Comparison of ENCODE assay signal across 8 cellular contexts in the genomic region with DNA sequence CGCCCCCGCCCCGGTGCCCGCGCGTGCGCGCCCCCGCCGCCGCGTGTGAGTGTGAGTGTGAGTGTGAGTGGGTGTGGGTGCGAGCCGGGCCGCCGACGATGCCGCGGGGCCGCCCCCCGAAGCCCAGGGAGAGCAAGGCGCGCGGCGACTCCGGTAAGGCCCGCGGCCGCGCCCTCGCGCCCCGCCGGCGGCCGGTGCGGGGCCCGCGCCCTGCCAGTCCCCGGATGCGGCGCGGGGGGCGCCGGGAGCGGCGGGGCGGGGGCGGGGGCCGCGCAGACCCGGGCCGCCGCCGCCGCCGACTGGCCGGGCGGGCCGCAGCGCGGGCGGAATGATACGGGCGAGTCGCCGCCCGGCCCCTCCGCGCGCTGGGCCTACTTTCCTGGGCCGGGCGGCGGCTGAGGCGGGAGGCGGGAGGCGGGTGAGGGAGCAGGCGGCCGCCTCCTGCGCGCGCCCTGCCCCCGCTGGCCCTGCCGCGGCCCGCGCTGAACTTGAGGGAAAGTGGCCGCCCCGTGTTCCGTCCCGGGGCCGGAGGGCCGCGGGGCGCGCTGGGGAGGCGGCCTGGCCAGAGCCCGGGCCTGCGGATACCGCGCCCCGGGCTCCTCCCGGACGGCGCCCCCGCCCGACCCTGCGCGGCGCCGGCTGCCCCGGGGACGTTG. TPM values are rescaled to one million over a fixed set of nuclear protein-coding genes. Genes with fewer than 3 reads are reported as not detected.
A peak's percentile ranks its signal among the peaks of the same experiment; 100 is the strongest.
DNase-seq lines count a peak whose midpoint lies in the region; ATAC-seq and TF ChIP-seq lines count a peak whose summit lies in the region.

A gene (plus strand): TSS at position 48 of the 656 bp plus-strand sequence. CDS start 51 bp downstream, at position 99.

- H2BK5ac ChIP-seq in IMR-90 (ENCODE audit: low read depth, low read length, poor library complexity, severe bottlenecking) (peak within 1 kb of the TSS; percentile 95), trophoblast cell (ENCODE audit: low read depth, low read length, poor library complexity) (peak within 1 kb of the TSS; percentile 91)

- H3K27me3 ChIP-seq in IMR-90 (ENCODE audit: control insufficient read depth, insufficient read depth, low read length) = no peaks in the 10 kb centered on the region
- no peaks in the 10 kb centered on the region for H3K27me3 ChIP-seq in SK-N-SH (ENCODE audit: insufficient read depth)
- no peaks in the 10 kb centered on the region for H3K27me3 ChIP-seq in cardiac muscle cell
- no peaks in the 10 kb centered on the region for H3K27me3 ChIP-seq in trophoblast cell (ENCODE audit: insufficient read depth, low read length)
- no peaks in the 10 kb centered on the region for H3K27me3 ChIP-seq in transverse colon

- no peaks in the 10 kb centered on the region for H3K9me3 ChIP-seq in IMR-90 (ENCODE audit: control insufficient read depth, insufficient read depth, low read length)
- no peaks in the 10 kb centered on the region for H3K9me3 ChIP-seq in SK-N-SH
- H3K9me3 ChIP-seq in cardiac muscle cell (ENCODE audit: low read depth) = no peaks in the 10 kb centered on the region
- peaks cover 2% of the 10 kb centered on the region for H3K9me3 ChIP-seq in trophoblast cell (ENCODE audit: insufficient read depth, low read depth, low read length)
- no peaks in the 10 kb centered on the region for H3K9me3 ChIP-seq in transverse colon

- H4K20me1 ChIP-seq in IMR-90 (ENCODE audit: insufficient read depth, low read length) = no peaks in the 10 kb centered on the region
- H4K20me1 ChIP-seq in SK-N-SH (ENCODE audit: insufficient read depth) = 0 out of 2 replicates have a peak, but pooled peaks cover 2% of the 10 kb centered on the region

- H3K14ac ChIP-seq in IMR-90 (replicated peaks; ENCODE audit: low read depth, low read length) (peak within 1 kb of the TSS; percentile 99), trophoblast cell (ENCODE audit: low read length) (peak within 1 kb of the TSS; percentile 99)

- H3F3A ChIP-seq in SK-N-SH (replicated peaks; ENCODE audit: insufficient read depth) = no peaks in the 10 kb centered on the region

- H3K23ac ChIP-seq in IMR-90 (ENCODE audit: low read depth, low read length) (peak within 1 kb of the TSS; percentile 100), trophoblast cell (ENCODE audit: low read length) (no peak within 1 kb of the TSS)

- ATAC-seq in GM21528 (IDR thresholded peaks at IDR 0.05; ENCODE audit: low FRiP score, unreplicated experiment) (peak; percentile 46), IMR-90 (ENCODE audit: low read depth) (peak; percentile 78)

- WGBS in IMR-90 (ENCODE audit: extremely low coverage in 2 of 2, insufficient read length in 1 of 2), 2 experiments = 2% methylated on average over 13 of the region's 113 CpGs; no CpG with 5 or more reads in 1 of the 2 experiments
- 3% methylated on average over 6 of the region's 113 CpGs for WGBS in SK-N-SH (ENCODE audit: low lambda C conversion rate)
- no CpG with 5 or more reads among the region's 113 CpGs for WGBS in trophoblast cell (ENCODE audit: extremely low coverage, insufficient coverage, insufficient read length)
- WGBS in transverse colon (ENCODE audit: low coverage in 1 of 2), 2 donors = 0% methylated on average over 66 of the region's 113 CpGs; no CpG with 5 or more reads in 1 of the 2 donors

- peaks cover 36 to 67% of the 10 kb centered on the region in 2 experiments for H3K79me1 ChIP-seq in IMR-90 (ENCODE audit: low read depth in 1 of 2, low read length in 2 of 2)
- H3K79me1 ChIP-seq in trophoblast cell (ENCODE audit: low read length) = peaks cover 19% of the 10 kb centered on the region

- peak within 1 kb of the TSS; percentile 97 for H2AK5ac ChIP-seq in IMR-90 (ENCODE audit: low read depth, low read length)
- peak within 1 kb of the TSS; percentile 98 for H2AK5ac ChIP-seq in trophoblast cell (ENCODE audit: low read length)

- H2BK120ac ChIP-seq in IMR-90 (ENCODE audit: low read depth, low read length) = peak within 1 kb of the TSS; percentile 64
- H2BK120ac ChIP-seq in trophoblast cell (ENCODE audit: insufficient read depth, low read length, poor library complexity) = peak within 1 kb of the TSS; percentile 94

- H3K9ac ChIP-seq in IMR-90 (ENCODE audit: low read depth, low read length) (peak within 1 kb of the TSS; percentile 99), SK-N-SH (peak within 1 kb of the TSS; percentile 90), trophoblast cell (ENCODE audit: low read length) (peak within 1 kb of the TSS; percentile 100)

- H3K4me1 ChIP-seq in IMR-90 (ENCODE audit: control insufficient read depth, insufficient read depth, low read length) = peaks cover 7% of the 10 kb centered on the region; the same call in 1 of the 2 replicates
- peaks cover 3 to 13% of the 10 kb centered on the region in 2 experiments; a peak in 2 of 4 replicates for H3K4me1 ChIP-seq in SK-N-SH (ENCODE audit: control insufficient read depth in 1 of 2, insufficient read depth in 2 of 2, low read depth in 1 of 2, low read length in 1 of 2)
- peaks cover 23% of the 10 kb centered on the region for H3K4me1 ChIP-seq in cardiac muscle cell (ENCODE audit: low read depth)
- H3K4me1 ChIP-seq in trophoblast cell (ENCODE audit: control insufficient read depth in 1 of 2, insufficient read depth in 2 of 2, low read length in 2 of 2) = peaks cover 6 to 10% of the 10 kb centered on the region in 2 experiments
- H3K4me1 ChIP-seq in transverse colon = peaks cover 4 to 37% (median 16%) of the 10 kb centered on the region in 4 donors

- CTCF ChIA-PET in IMR-90 (lab: Yijun Ruan, JAX) = no interaction called here
- CTCF ChIA-PET in SK-N-SH (lab: Yijun Ruan, JAX) = interaction anchor here (3.3 kb wide), 1 partner anchor 20 kb away, joined by 17 read pairs; no protein-coding TSS in a partner anchor

- peak within 1 kb of the TSS; percentile 94 for H2AK9ac ChIP-seq in IMR-90 (replicated peaks; ENCODE audit: low read depth, low read length, poor library complexity)

- in situ Hi-C loops in IMR-90 (cut with MboI; ENCODE audit: low sequenced_read_pairs) = loop anchor here (25.0 kb wide), 1 partner anchor 390 kb away; no protein-coding TSS in a partner anchor
- in situ Hi-C loops in transverse colon (cut with MboI; ENCODE audit: low pct_ligation_motif_present in 1 of 4, low pct_unique_long_range_greater_than_20kb in 1 of 4, low sequenced_read_pairs in 3 of 4) = loop anchor here in 1 of 4 donors (25.0 kb wide), 1 partner anchor 165 kb away; no protein-coding TSS in a partner anchor

- peak within 1 kb of the TSS; percentile 98 for H3K27ac ChIP-seq in IMR-90 (ENCODE audit: insufficient read depth, low read length)
- H3K27ac ChIP-seq in SK-N-SH (ENCODE audit: low read depth in 2 of 2, low read length in 1 of 2) = peak within 1 kb of the TSS; percentile 81 to 91
- H3K27ac ChIP-seq in cardiac muscle cell = peak within 1 kb of the TSS; percentile 93
- peak within 1 kb of the TSS; percentile 95 for H3K27ac ChIP-seq in trophoblast cell (ENCODE audit: low read depth, low read length)
- H3K27ac ChIP-seq in transverse colon = peak within 1 kb of the TSS; percentile 96 to 99 (median 98)

- TF ChIP-seq EP300 in SK-N-SH (IDR thresholded peaks at IDR 0.05; ENCODE audit: borderline replicate concordance in 1 of 2, low read depth in 1 of 2, low read length in 1 of 2) = peak in 1 of 2 experiments; percentile 18; a peak in 1 of 4 replicates
- no peak for TF ChIP-seq EP300 in transverse colon (IDR thresholded peaks at IDR 0.05; ENCODE audit: low read depth)

- H3K4me2 ChIP-seq in IMR-90 (ENCODE audit: low read depth, low read length) (peak within 1 kb of the TSS; percentile 98), SK-N-SH (peak within 1 kb of the TSS; percentile 98), trophoblast cell (ENCODE audit: low read length) (peak within 1 kb of the TSS; percentile 70)

- DNase-seq in Daoy (ENCODE audit: low read depth) (peak; percentile 71), IMR-90 (peak; percentile 77), SK-N-SH (peak; percentile 96), cardiac muscle cell (ENCODE audit: low read depth in 1 of 2, low spot score in 1 of 2) (peak; percentile 91 to 92), trophoblast cell (peak; percentile 56 to 80), transverse colon (peak; percentile 79)
- peak; percentile 34 for DNase-seq in activated naive CD8-positive, alpha-beta T cell treated with anti-CD3 and anti-CD28 coated beads, Interleukin-2, amount 50 U/mL, for 16 hours (ENCODE audit: low read depth, low spot score)

- intact Hi-C loops in IMR-90 (cut with micrococcal nuclease) (no loop called here), transverse colon (cut with DNase I; ENCODE audit: low total_unique reads) (no loop called here)

- H2BK20ac ChIP-seq in IMR-90 (ENCODE audit: low read depth, low read length) = peak within 1 kb of the TSS; percentile 49; the same call in 1 of the 2 replicates

- peak within 1 kb of the TSS; percentile 98 for H3K4ac ChIP-seq in IMR-90 (ENCODE audit: low read depth, low read length)
- H3K4ac ChIP-seq in trophoblast cell (ENCODE audit: low read depth, low read length) = peak within 1 kb of the TSS; percentile 91

- peak within 1 kb of the TSS; percentile 99 for H4K12ac ChIP-seq in trophoblast cell (ENCODE audit: low read depth, low read length)

- dilution Hi-C loops in IMR-90 (cut with HindIII; ENCODE audit: low sequenced_read_pairs, unreplicated experiment) = no loop called here

- peak within 1 kb of the TSS; percentile 95 for H4K5ac ChIP-seq in IMR-90 (ENCODE audit: low read depth, low read length)

- TF ChIP-seq RAD21 in IMR-90 (IDR thresholded peaks at IDR 0.05; ENCODE audit: low read length) (no peak), SK-N-SH (IDR thresholded peaks at IDR 0.05; ENCODE audit: low read length) (no peak)

- peak within 1 kb of the TSS; percentile 87 for H3K18ac ChIP-seq in IMR-90 (ENCODE audit: low read depth, low read length)
- H3K18ac ChIP-seq in trophoblast cell (ENCODE audit: low read length) = peak within 1 kb of the TSS; percentile 100

- H3K36me3 ChIP-seq in IMR-90 (ENCODE audit: control insufficient read depth, insufficient read depth, low read length) (peaks cover 3% of the 10 kb centered on the region; the same call in 1 of the 2 replicates), SK-N-SH (replicated peaks in 1 of 2; ENCODE audit: control insufficient read depth in 1 of 2, insufficient read depth in 2 of 2, low read length in 1 of 2) (peaks cover 0 to 6% of the 10 kb centered on the region in 2 experiments), cardiac muscle cell (no peaks in the 10 kb centered on the region), trophoblast cell (ENCODE audit: control insufficient read depth in 1 of 2, insufficient read depth in 2 of 2, low read length in 2 of 2) (peaks cover 5 to 6% of the 10 kb centered on the region in 2 experiments), transverse colon (no peaks in the 10 kb centered on the region)

- no peaks in the 10 kb centered on the region for H3K9me2 ChIP-seq in SK-N-SH

- H2AFZ ChIP-seq in IMR-90 (replicated peaks; ENCODE audit: low read length, poor library complexity) = peak within 1 kb of the TSS; percentile 97
- H2AFZ ChIP-seq in SK-N-SH (ENCODE audit: low read depth) = peak within 1 kb of the TSS; percentile 67
- peak within 1 kb of the TSS; percentile 96 for H2AFZ ChIP-seq in trophoblast cell (ENCODE audit: insufficient read depth, low read length, poor library complexity)

- peak within 1 kb of the TSS; percentile 36 for H2BK12ac ChIP-seq in trophoblast cell (ENCODE audit: low read length)

- TF ChIP-seq CTCF in IMR-90 (conservative IDR thresholded peaks at IDR 0.05; ENCODE audit: low read depth, low read length) (no peak), SK-N-SH (IDR thresholded peaks at IDR 0.05) (no peak), cardiac muscle cell (IDR thresholded peaks at IDR 0.05; ENCODE audit: low read depth, low read length) (no peak), transverse colon (IDR thresholded peaks at IDR 0.05) (no peak)

- no peak within 1 kb of the TSS for H2BK15ac ChIP-seq in IMR-90 (ENCODE audit: low read depth, low read length)

- H4K8ac ChIP-seq in IMR-90 (ENCODE audit: low read depth in 2 of 2, low read length in 2 of 2) = peak within 1 kb of the TSS; percentile 96 to 100
- peak within 1 kb of the TSS; percentile 98 for H4K8ac ChIP-seq in trophoblast cell (ENCODE audit: low read depth, low read length)

- peak within 1 kb of the TSS; percentile 96 for H3K56ac ChIP-seq in IMR-90 (ENCODE audit: extremely low read depth, insufficient read depth, low read length)

- H3K9me1 ChIP-seq in IMR-90 (ENCODE audit: insufficient read depth, low read length) = peaks cover 13% of the 10 kb centered on the region; the same call in 1 of the 2 replicates

- TF ChIP-seq POLR2A in IMR-90 (IDR thresholded peaks at IDR 0.05; ENCODE audit: low read depth, low read length) (peak; percentile 77), transverse colon (IDR thresholded peaks at IDR 0.05) (no peak)

- POLR2A ChIA-PET in IMR-90 (lab: Charles Lee; ENCODE audit: unreplicated experiment) = interaction anchor here (0.6 kb wide), 1 partner anchor 65 kb away, joined by 4 read pairs; no protein-coding TSS in a partner anchor
- POLR2A ChIA-PET in SK-N-SH (lab: Yijun Ruan, JAX) = interaction anchor here (0.6 kb wide), 1 partner anchor 35 kb away, joined by 4 read pairs; no protein-coding TSS in a partner anchor

- H3K79me2 ChIP-seq in SK-N-SH (ENCODE audit: insufficient read depth) = peaks cover 90% of the 10 kb centered on the region
- H3K79me2 ChIP-seq in trophoblast cell (ENCODE audit: control insufficient read depth, insufficient read depth, low read length, poor library complexity) = peaks cover 19% of the 10 kb centered on the region

- BruUV-seq in IMR-90 (replicated peaks; lab: Mats Ljungman, UMichigan) = no TSS peak

- H4K91ac ChIP-seq in IMR-90 (ENCODE audit: insufficient read depth, low read depth, low read length) (peak within 1 kb of the TSS; percentile 95), trophoblast cell (ENCODE audit: low read depth, low read length) (peak within 1 kb of the TSS; percentile 99)

- H3K4me3 ChIP-seq in IMR-90 (ENCODE audit: insufficient read depth, low read depth, low read length) (peak within 1 kb of the TSS; percentile 93), SK-N-SH (ENCODE audit: low read depth in 2 of 2, low read length in 1 of 2) (peak within 1 kb of the TSS; percentile 85 to 96), cardiac muscle cell (peak within 1 kb of the TSS; percentile 84), trophoblast cell (ENCODE audit: low read depth, low read length) (peak within 1 kb of the TSS; percentile 93), transverse colon (peak within 1 kb of the TSS; percentile 73 to 98 (median 94))

RNA-seq across cellular contexts. Expression of the gene that starts here (rescaled TPM):
- total RNA-seq in Daoy (2014; rRNA removed; shearing (Covaris generic)) = 2.5 and 14.3 TPM in 2 replicates
- total RNA-seq in IMR-90 (2012; rRNA removed) = 9.7 and 11.1 TPM in 2 replicates
- polyA plus RNA-seq in IMR-90 (2012; rRNA removed) = 3.4 and 3.6 TPM in 2 replicates
- 2.0 and 3.7 TPM in 2 replicates for polyA plus RNA-seq in IMR-90 (2012; cell fraction: cytosol; rRNA removed)
- polyA plus RNA-seq in IMR-90 (2012; cell fraction: nucleus; rRNA removed; ENCODE audit: low replicate concordance) = 12.4 and 16.5 TPM in 2 replicates
- polyA plus RNA-seq in SK-N-SH (2012; rRNA removed) = 4.2 and 6.0 TPM in 2 replicates
- 2.4 and 2.9 TPM in 2 replicates for polyA plus RNA-seq in SK-N-SH (2012; cell fraction: cytosol; rRNA removed)
- 18.3 and 18.6 TPM in 2 replicates for polyA plus RNA-seq in SK-N-SH (2012; cell fraction: nucleus; rRNA removed)
- total RNA-seq in cardiac muscle cell = 7.2 and 13.1 TPM in 2 replicates
- 5.8 and 8.6 TPM in 2 replicates for polyA plus RNA-seq in cardiac muscle cell
- polyA plus RNA-seq in trophoblast cell (2013) = 6.3 and 7.1 TPM in 2 replicates
- total RNA-seq in transverse colon = 10 to 100 TPM; 18.3 to 82.8 (median 43.7) TPM

Comparison
In these comparisons a context has a peak if more than half of its experiments do, and no peak if none do; other contexts are left out.
1. Peak in every context shown above with its lines: DNase-seq, ATAC-seq, H3K4me3 ChIP-seq and H3K27ac ChIP-seq.
2. DNase-seq: peak in every context shown above with its lines; median percentile 96 in SK-N-SH; 92 in cardiac muscle cell; 79 in transverse colon; 77 in IMR-90; 71 in Daoy; 68 in trophoblast cell; 34 in activated naive CD8-positive, alpha-beta T cell treated with anti-CD3 and anti-CD28 coated beads, Interleukin-2, amount 50 U/mL, for 16 hours.